In the genomic region with DNA sequence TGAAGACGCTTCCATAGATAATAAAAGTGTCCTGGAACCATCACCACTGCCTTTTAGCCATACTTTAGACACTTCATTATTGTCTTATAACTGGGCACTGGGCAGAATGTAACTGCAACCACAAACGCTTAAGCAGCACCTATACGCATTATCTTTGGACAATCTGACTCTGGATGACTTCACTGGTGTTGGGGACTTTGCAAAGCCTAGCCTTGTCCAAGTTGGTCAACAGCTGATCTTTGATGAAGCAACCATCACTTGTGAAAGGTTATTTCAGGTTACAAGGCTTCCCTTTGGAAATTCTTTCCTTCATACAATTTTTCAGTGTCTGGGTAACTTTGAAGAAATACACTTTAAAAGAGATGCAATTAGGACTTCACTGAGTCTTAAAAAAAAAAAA, we compare ENCODE assay signal across 20 cellular contexts.
"Had no signal": no experiment of that assay in that cellular context is flagged by ENCODE, and none has a peak within 500 bp of the region (broad histone marks: within the 10 kb centered on the region; RNA-seq: fewer than 3 reads in every experiment).

No MANE protein-coding gene starts in this region.

- DNase-seq: KBM-7, MV-4-11, NCI-H1048, NCI-H1105 treated with DMSO at 0.1 percent for 48 hours, NCI-H1417 treated with DMSO at 0.1 percent for 48 hours, NCI-H146, NCI-H1694 treated with DMSO at 0.1 percent for 48 hours, NCI-H1930, NCI-H2081, NCI-H2107, NCI-H2227 treated with DMSO at 0.1 percent for 48 hours, NCI-H446, NCI-H510A, NCI-H524 treated with DMSO at 0.1 percent for 48 hours, NCI-H69, NCI-H774, Right ventricle myocardium superior, RPMI8226, SIG-M5 had no signal

- ATAC-seq: SK-N-SH treated with all-trans-retinoic acid at 6 μM for 48 hours had no signal
